ENCODE assay signal across 20 cellular contexts in the genomic region with DNA sequence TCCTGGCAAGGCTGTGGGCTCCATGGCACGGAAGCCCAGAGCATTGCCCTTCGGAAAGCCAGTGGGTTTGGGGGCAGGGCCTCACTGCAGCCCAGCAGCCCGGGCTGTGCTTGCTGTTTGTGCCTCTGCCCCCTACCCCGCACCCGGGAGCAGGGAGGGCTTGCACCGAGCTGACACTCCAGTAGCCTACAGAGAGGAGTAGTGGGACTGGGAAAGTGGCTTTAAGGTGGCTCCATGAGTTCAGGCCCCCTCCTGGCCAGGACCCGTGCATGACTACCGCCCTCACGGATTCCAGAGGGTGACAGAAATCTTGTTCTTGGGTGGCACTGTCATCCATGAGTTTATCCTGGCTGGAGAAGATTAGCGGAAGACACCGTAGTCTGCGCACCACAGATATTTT. TPM values are rescaled to one million over a fixed set of nuclear protein-coding genes. Genes with fewer than 3 reads are reported as not detected.
"Had no signal": no experiment of that assay in that cellular context is flagged by ENCODE, and none has a peak within 500 bp of the region (broad histone marks: within the 10 kb centered on the region; RNA-seq: fewer than 3 reads in every experiment).

No MANE protein-coding gene starts in this region.

RNA-seq across cellular contexts. Expression of a gene that starts 3.5 kb away (rescaled TPM):
- polyA plus RNA-seq: keratinocyte had no signal

RNA-seq across cellular contexts. Expression of a gene that starts 11.4 kb away (rescaled TPM):
- total RNA-seq: dermis blood vessel endothelial cell; dorsolateral prefrontal cortex; esophagus mucosa; esophagus squamous epithelium; gastrocnemius medialis; glomerular endothelial cell; heart right ventricle; kidney epithelial cell; left cardiac atrium; left lung; left ventricle myocardium superior; lower leg skin; lower lobe of right lung; lung microvascular endothelial cell; mesenteric fat pad; mesothelial cell of epicardium; mucosa of descending colon; myocyte; naive thymus-derived CD8-positive, alpha-beta T cell had no signal
- polyA plus RNA-seq: heart right ventricle; keratinocyte; naive thymus-derived CD8-positive, alpha-beta T cell had no signal

RNA-seq across cellular contexts. Expression of a gene that starts 58.5 kb away (rescaled TPM):
- total RNA-seq: dermis blood vessel endothelial cell; dorsolateral prefrontal cortex; esophagus mucosa; gastrocnemius medialis; glomerular endothelial cell; heart right ventricle; kidney epithelial cell; left cardiac atrium; left lung; left ventricle myocardium superior; lower lobe of right lung; lung microvascular endothelial cell; mesenteric fat pad; mesothelial cell of epicardium; mucosa of descending colon; myocyte; naive thymus-derived CD8-positive, alpha-beta T cell had no signal
- polyA plus RNA-seq: heart right ventricle; keratinocyte; naive thymus-derived CD8-positive, alpha-beta T cell had no signal
